ENCODE assay signal across 14 cellular contexts in genomic region chr3:30614943-30615342, GRCh38. TPM values are rescaled to one million over a fixed set of nuclear protein-coding genes. Genes with fewer than 3 reads are reported as not detected.
DNase-seq lines count a peak whose midpoint lies in the region; ATAC-seq and TF ChIP-seq lines count a peak whose summit lies in the region.
"Had no signal": no experiment of that assay in that cellular context is flagged by ENCODE, and none has a peak within 500 bp of the region (broad histone marks: within the 10 kb centered on the region; RNA-seq: fewer than 3 reads in every experiment).

No MANE protein-coding gene starts in this region.

- peak overlapping the region; percentile 30 for H3K27ac ChIP-seq in foreskin keratinocyte
- H3K27ac ChIP-seq: psoas muscle had no signal

- TF ChIP-seq CTCF in foreskin keratinocyte (conservative IDR thresholded peaks at IDR 0.05) = no peak

- H3K27me3 ChIP-seq in foreskin keratinocyte = no peaks in the 10 kb centered on the region

- H3K36me3 Mint-ChIP-seq in activated T-cell treated with anti-CD3 and anti-CD28 coated beads, Interleukin-2, amount 50 U/mL, for 72 hours (ENCODE audit: insufficient read depth in 2 of 2) = peaks cover 12 to 23% of the 10 kb centered on the region in 2 donors
- peaks cover 4% of the 10 kb centered on the region for H3K36me3 Mint-ChIP-seq in T-helper 17 cell (ENCODE audit: low read depth)
- peaks cover 42% of the 10 kb centered on the region for H3K36me3 Mint-ChIP-seq in stimulated activated memory B cell treated with anti-CD40 and anti-IgM and Interleukin-4, amounts not matched to agents 10 μg/mL and 1 μg/mL and 100 μg/mL, for 72 hours

- H3K4me1 Mint-ChIP-seq in activated T-cell treated with anti-CD3 and anti-CD28 coated beads, Interleukin-2, amount 50 U/mL, for 72 hours (ENCODE audit: low read depth) = peaks cover 100% of the 10 kb centered on the region
- peaks cover 75% of the 10 kb centered on the region for H3K4me1 Mint-ChIP-seq in T-helper 17 cell
- peaks cover 100% of the 10 kb centered on the region for H3K4me1 Mint-ChIP-seq in stimulated activated memory B cell treated with anti-CD40 and anti-IgM and Interleukin-4, amounts not matched to agents 10 μg/mL and 1 μg/mL and 100 μg/mL, for 72 hours

- no peaks in the 10 kb centered on the region for H3K9me3 Mint-ChIP-seq in activated T-cell treated with anti-CD3 and anti-CD28 coated beads, Interleukin-2, amount 50 U/mL, for 72 hours
- peaks cover 2% of the 10 kb centered on the region for H3K9me3 Mint-ChIP-seq in stimulated activated memory B cell treated with anti-CD40 and anti-IgM and Interleukin-4, amounts not matched to agents 10 μg/mL and 1 μg/mL and 100 μg/mL, for 72 hours

- H3K27ac Mint-ChIP-seq in activated T-cell treated with anti-CD3 and anti-CD28 coated beads, Interleukin-2, amount 50 U/mL, for 72 hours = peak overlapping the region; percentile 99
- peak overlapping the region; percentile 99 for H3K27ac Mint-ChIP-seq in T-helper 17 cell
- peak overlapping the region; percentile 38 for H3K27ac Mint-ChIP-seq in stimulated activated memory B cell treated with anti-CD40 and anti-IgM and Interleukin-4, amounts not matched to agents 10 μg/mL and 1 μg/mL and 100 μg/mL, for 72 hours

- ATAC-seq in activated T-cell treated with anti-CD3 and anti-CD28 coated beads, Interleukin-2, amount 50 U/mL, for 72 hours (replicated peaks in 1 of 2) = peak; percentile 29 to 37
- ATAC-seq in T-helper 17 cell (no peak), foreskin keratinocyte (peak; percentile 77), HG03521 (IDR thresholded peaks at IDR 0.05; ENCODE audit: unreplicated experiment) (no peak)
- ATAC-seq in stimulated activated memory B cell treated with anti-CD40 and anti-IgM and Interleukin-4, amounts not matched to agents 10 μg/mL and 1 μg/mL and 100 μg/mL, for 72 hours = no peak

- H3K4me1 ChIP-seq in foreskin keratinocyte = peaks cover 57% of the 10 kb centered on the region

- peak overlapping the region; percentile 80 to 97 for H3K4me3 Mint-ChIP-seq in activated T-cell treated with anti-CD3 and anti-CD28 coated beads, Interleukin-2, amount 50 U/mL, for 72 hours
- peak overlapping the region; percentile 45 for H3K4me3 Mint-ChIP-seq in T-helper 17 cell
- H3K4me3 Mint-ChIP-seq in stimulated activated memory B cell treated with anti-CD40 and anti-IgM and Interleukin-4, amounts not matched to agents 10 μg/mL and 1 μg/mL and 100 μg/mL, for 72 hours = no peak overlapping the region

- DNase-seq in activated T-cell treated with anti-CD3 and anti-CD28 coated beads, Interleukin-2, amount 50 U/mL, for 72 hours = no peak
- DNase-seq in activated T-cell treated with anti-CD3 and anti-CD28 coated beads for 4 hours (no peak), T-helper 17 cell (no peak), foreskin keratinocyte (peak in 1 of 2 donors; percentile 81), T-helper 9 cell (no peak), NCI-H2171 treated with DMSO at 0.1 percent for 48 hours (lab: John Stamatoyannopoulos, UW) (no peak)
- DNase-seq: GOT3; midbrain; NCI-H2227 treated with DMSO at 0.1 percent for 48 hours; psoas muscle; stimulated activated CD4-positive, alpha-beta T cell treated with anti-CD3 and anti-CD28 coated beads, Interleukin-1b, Interleukin-23, amount 100 ng/mL, for 48 hours; T1000 had no signal

- no peaks in the 10 kb centered on the region for H3K27me3 Mint-ChIP-seq in activated T-cell treated with anti-CD3 and anti-CD28 coated beads, Interleukin-2, amount 50 U/mL, for 72 hours (ENCODE audit: low read depth)
- no peaks in the 10 kb centered on the region for H3K27me3 Mint-ChIP-seq in T-helper 17 cell
- H3K27me3 Mint-ChIP-seq in stimulated activated memory B cell treated with anti-CD40 and anti-IgM and Interleukin-4, amounts not matched to agents 10 μg/mL and 1 μg/mL and 100 μg/mL, for 72 hours = no peaks in the 10 kb centered on the region

- no peaks in the 10 kb centered on the region for H3K9me3 ChIP-seq in T-helper 17 cell (ENCODE audit: control insufficient read depth, low read length, poor library complexity, severe bottlenecking)
- H3K9me3 ChIP-seq: psoas muscle had no signal

RNA-seq across cellular contexts. Expression of gene TGFBR2, which starts 8.5 kb away (rescaled TPM):
- 10 to 100 TPM; 37.7 to 45.9 TPM for total RNA-seq in activated T-cell treated with anti-CD3 and anti-CD28 coated beads, Interleukin-2, amount 50 U/mL, for 72 hours
- total RNA-seq in T-helper 17 cell = 10 to 100 TPM; 58.4 to 74.5 TPM
- 125 TPM in 2 replicates for total RNA-seq in foreskin keratinocyte
- polyA plus RNA-seq in foreskin keratinocyte = 38.6 and 47.4 TPM in 2 replicates

Comparison
In these comparisons a context has a peak if more than half of its experiments do, and no peak if none do; other contexts are left out.
1. ATAC-seq: peak in activated T-cell treated with anti-CD3 and anti-CD28 coated beads, Interleukin-2, amount 50 U/mL, for 72 hours (2 of 2) and foreskin keratinocyte (single experiment); none in T-helper 17 cell (single experiment), stimulated activated memory B cell treated with anti-CD40 and anti-IgM and Interleukin-4, amounts not matched to agents 10 μg/mL and 1 μg/mL and 100 μg/mL, for 72 hours (single experiment) and HG03521 (single experiment).
2. H3K27ac Mint-ChIP-seq: peak in every context shown above with its lines; median percentile 99 in activated T-cell treated with anti-CD3 and anti-CD28 coated beads, Interleukin-2, amount 50 U/mL, for 72 hours; 99 in T-helper 17 cell; 38 in stimulated activated memory B cell treated with anti-CD40 and anti-IgM and Interleukin-4, amounts not matched to agents 10 μg/mL and 1 μg/mL and 100 μg/mL, for 72 hours.